ENCODE assay signal across 8 cellular contexts in the genomic region with DNA sequence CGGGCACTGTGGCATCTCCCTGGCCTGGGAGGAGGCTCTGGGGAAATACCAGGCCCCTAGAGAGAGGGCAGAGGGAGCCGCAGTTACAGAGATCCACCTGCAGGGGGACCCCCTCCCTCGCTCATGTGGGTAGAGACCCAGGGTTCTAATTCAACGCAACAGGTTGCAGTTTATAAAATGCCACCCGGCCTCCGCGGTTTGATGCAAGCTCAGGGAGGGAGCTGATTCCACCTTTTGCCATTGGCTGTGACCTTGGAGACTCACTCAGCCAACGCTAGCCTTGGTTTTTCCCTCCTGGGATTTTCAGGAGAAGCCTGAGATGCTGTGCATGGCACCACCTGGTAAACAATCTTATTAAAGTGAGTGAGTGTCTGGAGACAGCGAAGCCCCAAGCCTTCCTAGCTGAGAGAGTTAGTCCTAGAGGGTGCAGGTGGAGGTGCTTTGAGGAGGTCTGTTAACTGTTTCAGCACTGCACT. TPM values are rescaled to one million over a fixed set of nuclear protein-coding genes. Genes with fewer than 3 reads are reported as not detected.
DNase-seq lines count a peak whose midpoint lies in the region; ATAC-seq and TF ChIP-seq lines count a peak whose summit lies in the region.

No MANE protein-coding gene starts in this region.

- ATAC-seq in right lobe of liver: peak; percentile 89 to 90 (median 90)
- no peak for ATAC-seq in GM18907 (IDR thresholded peaks at IDR 0.05; ENCODE audit: unreplicated experiment)

- in situ Hi-C loops in GM13976 (cut with MboI; ENCODE audit: low sequenced_read_pairs, unreplicated experiment): loop anchor here (5.0 kb wide), 1 partner anchor 72 kb away; no protein-coding TSS in a partner anchor

- H3K36me3 ChIP-seq in A673 (ENCODE audit: insufficient read depth, low read length, poor library complexity, severe bottlenecking): no peaks in the 10 kb centered on the region
- no peaks in the 10 kb centered on the region for H3K36me3 ChIP-seq in right lobe of liver

- WGBS in right lobe of liver (ENCODE audit: insufficient coverage, low coverage, low lambda C conversion rate, missing lambda C conversion rate): 7% methylated on average over 5 of the region's 9 CpGs

- DNase-seq in A673 (ENCODE audit: low spot score): peak; percentile 87
- peak; percentile 80 for DNase-seq in GM13976 (ENCODE audit: low spot score)
- peak; percentile 37 for DNase-seq in NCI-H2196 treated with DMSO at 0.1 percent for 48 hours (lab: John Stamatoyannopoulos, UW; ENCODE audit: unreplicated experiment)
- DNase-seq in activated CD4-positive, alpha-beta T cell treated with anti-CD3 and anti-CD28 coated beads, Interleukin-2, amount 10 ng/mL, durations not matched to agents 24 days and 14 days: peak; percentile 91
- no peak for DNase-seq in coronary artery (ENCODE audit: low spot score)
- DNase-seq in right lobe of liver: peak; percentile 58 to 69 (median 66)
- DNase-seq in stimulated activated CD8-positive, alpha-beta memory T cell treated with anti-CD3 and anti-CD28 coated beads, Interleukin-12 subunit alpha, Interleukin-12 subunit beta, amount 100 ng/mL, for 1 hour (ENCODE audit: low read depth): peak; percentile 39

- peaks cover 21% of the 10 kb centered on the region for H3K27me3 Mint-ChIP-seq in activated CD4-positive, alpha-beta T cell treated with anti-CD3 and anti-CD28 coated beads, Interleukin-2, amount 10 ng/mL, durations not matched to agents 24 days and 14 days

- no peak for TF ChIP-seq POLR2A in right lobe of liver (IDR thresholded peaks at IDR 0.05)

- H3K27ac Mint-ChIP-seq in activated CD4-positive, alpha-beta T cell treated with anti-CD3 and anti-CD28 coated beads, Interleukin-2, amount 10 ng/mL, durations not matched to agents 24 days and 14 days: no peak overlapping the region

- POLR2A ChIA-PET in A673 (lab: Charles Lee; ENCODE audit: low non-redundant PET): no interaction called here

- intact Hi-C loops in A673 (cut with micrococcal nuclease; ENCODE audit: unreplicated experiment) (loop anchor here (2.0 to 10.0 kb wide), 3 partner anchors 74 to 590 kb away; no protein-coding TSS in a partner anchor), right lobe of liver (cut with DNase I) (loop anchor here in 1 of 2 donors (5.0 kb wide), 1 partner anchor 72 kb away; no protein-coding TSS in a partner anchor)
- intact Hi-C loops in activated CD4-positive, alpha-beta T cell treated with anti-CD3 and anti-CD28 coated beads, Interleukin-2, amount 10 ng/mL, durations not matched to agents 24 days and 14 days (cut with micrococcal nuclease): loop anchor here (1.0 kb wide), 2 partner anchors 74 to 79 kb away; no protein-coding TSS in a partner anchor

- no peaks in the 10 kb centered on the region for H3K9me3 Mint-ChIP-seq in activated CD4-positive, alpha-beta T cell treated with anti-CD3 and anti-CD28 coated beads, Interleukin-2, amount 10 ng/mL, durations not matched to agents 24 days and 14 days

- CTCF ChIA-PET in A673 (lab: Charles Lee): interaction anchor here (0.5 to 4.2 kb wide), 12 partner anchors 9 to 1215 kb away, joined by 3 to 57 read pairs (median 5); partner anchors contain the start of gene TTLL6

- H3K4me1 ChIP-seq in A673 (ENCODE audit: insufficient read depth, low read length, poor library complexity, severe bottlenecking) (peaks cover 50% of the 10 kb centered on the region), right lobe of liver (peaks cover 0 to 25% (median 12%) of the 10 kb centered on the region in 4 donors)

- TF ChIP-seq CTCF in A673 (conservative IDR thresholded peaks at IDR 0.05; ENCODE audit: low read depth, low read length) (peak; percentile 96), GM13976 (IDR thresholded peaks at IDR 0.05; ENCODE audit: borderline replicate concordance, control extremely low read depth, extremely low read depth, insufficient read depth, missing control alignments) (peak; percentile 75), coronary artery (IDR thresholded peaks at IDR 0.05) (peak; percentile 87), right lobe of liver (IDR thresholded peaks at IDR 0.05) (peak; percentile 83 to 95 (median 91))

- H3K27ac ChIP-seq in A673 (ENCODE audit: low read depth, low read length, poor library complexity, severe bottlenecking) (peak overlapping the region; percentile 89), coronary artery (no peak overlapping the region), right lobe of liver (no peak overlapping the region)

- H3K4me3 ChIP-seq in A673 (ENCODE audit: low read depth, low read length, poor library complexity, severe bottlenecking) (peak overlapping the region; percentile 24), coronary artery (no peak overlapping the region), right lobe of liver (no peak overlapping the region)

- H3K27me3 ChIP-seq in A673 (replicated peaks; ENCODE audit: insufficient read depth, low read depth, low read length, poor library complexity): no peaks in the 10 kb centered on the region
- H3K27me3 ChIP-seq in right lobe of liver: no peaks in the 10 kb centered on the region

- H3K9me3 ChIP-seq in A673 (ENCODE audit: low read depth, low read length, poor library complexity, severe bottlenecking): no peaks in the 10 kb centered on the region
- no peaks in the 10 kb centered on the region for H3K9me3 ChIP-seq in right lobe of liver

- no peak overlapping the region for H3K4me3 Mint-ChIP-seq in activated CD4-positive, alpha-beta T cell treated with anti-CD3 and anti-CD28 coated beads, Interleukin-2, amount 10 ng/mL, durations not matched to agents 24 days and 14 days

- no peaks in the 10 kb centered on the region for H3K36me3 Mint-ChIP-seq in activated CD4-positive, alpha-beta T cell treated with anti-CD3 and anti-CD28 coated beads, Interleukin-2, amount 10 ng/mL, durations not matched to agents 24 days and 14 days (ENCODE audit: low read depth)

- H3K4me1 Mint-ChIP-seq in activated CD4-positive, alpha-beta T cell treated with anti-CD3 and anti-CD28 coated beads, Interleukin-2, amount 10 ng/mL, durations not matched to agents 24 days and 14 days: no peaks in the 10 kb centered on the region

- no TSS peak for BruUV-seq in A673 (replicated peaks; lab: Mats Ljungman, UMichigan)

RNA-seq across cellular contexts. Expression of gene TTLL6, which starts 12.1 kb away (rescaled TPM):
- total RNA-seq in A673 (2021): 2.1 and 2.3 TPM in 2 replicates
- not detected in 2 replicates for total RNA-seq in activated CD4-positive, alpha-beta T cell treated with anti-CD3 and anti-CD28 coated beads, Interleukin-2, amount 10 ng/mL, durations not matched to agents 24 days and 14 days
- total RNA-seq in right lobe of liver: under 1 TPM in 1 of 6 experiments, not detected in 5; 0.12 TPM

RNA-seq across cellular contexts. Expression of gene CALCOCO2, which starts 25.9 kb away (rescaled TPM):
- total RNA-seq in A673 (2021): 88.4 and 118 TPM in 2 replicates
- total RNA-seq in activated CD4-positive, alpha-beta T cell treated with anti-CD3 and anti-CD28 coated beads, Interleukin-2, amount 10 ng/mL, durations not matched to agents 24 days and 14 days: 48.1 and 52.8 TPM in 2 replicates
- 10 to 100 TPM; 58.0 to 93.3 (median 72.1) TPM for total RNA-seq in right lobe of liver
